17 cellular contexts compared by ENCODE assay signal in the genomic region with DNA sequence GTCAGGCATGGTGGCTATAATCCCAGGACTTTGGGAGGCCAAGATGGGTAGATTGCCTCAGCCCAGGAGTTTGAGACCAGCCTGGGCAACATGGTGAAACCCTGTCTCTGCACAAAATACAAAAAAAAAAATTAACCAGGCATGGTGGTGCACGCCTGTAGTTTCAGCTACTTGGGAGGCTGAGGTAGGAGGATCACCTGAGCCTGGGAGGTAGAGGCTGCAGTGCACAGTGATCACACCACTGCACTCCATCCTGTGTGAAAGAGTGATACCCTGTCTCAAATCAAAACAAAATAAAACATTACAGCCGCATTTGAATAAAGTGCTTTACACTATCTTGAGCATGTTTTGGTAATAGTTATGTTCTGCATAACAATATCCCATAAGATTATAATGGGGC.
"Had no signal": no experiment of that assay in that cellular context is flagged by ENCODE, and none has a peak within 500 bp of the region (broad histone marks: within the 10 kb centered on the region; RNA-seq: fewer than 3 reads in every experiment).

No MANE protein-coding gene starts in this region.

- H3K9me3 ChIP-seq: pancreas, testis, tibial nerve had no signal

- H3K4me3 ChIP-seq: pancreas, testis, tibial nerve had no signal

- H3K27ac ChIP-seq: foreskin keratinocyte, pancreas, testis had no signal

- FAIRE-seq: endothelial cell of umbilical vein, pancreas had no signal

- H3K4me3 Mint-ChIP-seq: endodermal cell; nephron; stimulated activated effector memory CD8-positive, alpha-beta T cell treated with anti-CD3 and anti-CD28 coated beads, Interleukin-12 subunit alpha, Interleukin-12 subunit beta, amount 100 ng/mL, for 72 hours; stimulated activated naive CD8-positive, alpha-beta T cell treated with anti-CD3 and anti-CD28 coated beads, Interleukin-15, Interleukin-2, amounts not matched to agents 100 ng/mL and 50 ng/mL, for 24 hours had no signal

- H3K27ac Mint-ChIP-seq: endodermal cell; progenitor cell of endocrine pancreas; stimulated activated naive CD8-positive, alpha-beta T cell treated with anti-CD3 and anti-CD28 coated beads, Interleukin-15, Interleukin-2, amounts not matched to agents 100 ng/mL and 50 ng/mL, for 24 hours had no signal

- H3K4me1 ChIP-seq: foreskin keratinocyte, testis had no signal

- H3K9me3 Mint-ChIP-seq: nephron had no signal

- H3K36me3 ChIP-seq: pancreas, tibial nerve had no signal

- ATAC-seq: foreskin keratinocyte, right cardiac atrium had no signal

- DNase-seq: dermis blood vessel endothelial cell; effector CD4-positive, alpha-beta T cell; endodermal cell; foreskin keratinocyte; mesendoderm; occipital lobe; pancreas; right cardiac atrium; stimulated activated CD4-positive, alpha-beta T cell treated with anti-CD3 and anti-CD28 coated beads, Interleukin-4, amount 100 ng/mL, for 1 hour; stimulated activated CD8-positive, alpha-beta memory T cell treated with anti-CD3 and anti-CD28 coated beads, Interleukin-4, amount 100 ng/mL, for 48 hours; testis had no signal

- H3K27me3 ChIP-seq: foreskin keratinocyte, pancreas, testis, tibial nerve had no signal

- H3K27me3 Mint-ChIP-seq: progenitor cell of endocrine pancreas; stimulated activated naive CD8-positive, alpha-beta T cell treated with anti-CD3 and anti-CD28 coated beads, Interleukin-15, Interleukin-2, amounts not matched to agents 100 ng/mL and 50 ng/mL, for 24 hours had no signal
